26 cellular contexts compared by ENCODE assay signal in the genomic region with DNA sequence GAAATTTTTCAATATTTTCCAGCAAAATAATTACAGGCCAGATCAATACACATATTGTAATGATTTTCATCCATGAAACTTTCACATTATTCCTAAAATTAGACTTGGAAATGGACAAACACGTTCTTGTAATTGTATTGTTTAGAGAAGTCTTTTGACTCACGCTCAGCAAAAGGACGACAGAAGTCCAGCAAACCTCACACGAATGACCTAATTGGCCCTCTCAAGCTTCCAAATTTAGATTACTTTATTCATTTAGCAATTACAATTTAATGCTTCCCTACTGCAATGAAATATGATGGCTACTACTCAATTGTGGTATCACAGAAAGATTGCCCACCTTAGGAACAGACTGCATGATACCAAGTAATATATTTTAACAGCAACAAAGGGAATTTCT.
"Had no signal": no experiment of that assay in that cellular context is flagged by ENCODE, and none has a peak within 500 bp of the region (broad histone marks: within the 10 kb centered on the region; RNA-seq: fewer than 3 reads in every experiment).

No MANE protein-coding gene starts in this region.

- H3K4me1 Mint-ChIP-seq: natural killer cell; nephron; stimulated activated effector memory CD8-positive, alpha-beta T cell treated with anti-CD3 and anti-CD28 coated beads, Interleukin-12 subunit alpha, Interleukin-12 subunit beta, amount 100 ng/mL, for 72 hours; stimulated activated naive B cell treated with anti-CD40 and anti-IgM and Interleukin-4, amounts not matched to agents 10 μg/mL and 1 μg/mL and 100 μg/mL, for 72 hours had no signal

- H3K9me3 Mint-ChIP-seq: stimulated activated naive CD8-positive, alpha-beta T cell treated with anti-CD3 and anti-CD28 coated beads, Interleukin-15, Interleukin-2, amounts not matched to agents 100 ng/mL and 50 ng/mL, for 24 hours had no signal

- ATAC-seq: natural killer cell; right lobe of liver; stimulated activated effector memory CD8-positive, alpha-beta T cell treated with anti-CD3 and anti-CD28 coated beads, Interleukin-12 subunit alpha, Interleukin-12 subunit beta, amount 100 ng/mL, for 72 hours; stimulated activated naive B cell treated with anti-CD40 and anti-IgM and Interleukin-4, amounts not matched to agents 10 μg/mL and 1 μg/mL and 100 μg/mL, for 72 hours had no signal

- H3K27me3 Mint-ChIP-seq: progenitor cell of endocrine pancreas; stimulated activated naive B cell treated with anti-CD40 and anti-IgM and Interleukin-4, amounts not matched to agents 10 μg/mL and 1 μg/mL and 100 μg/mL, for 72 hours; stimulated activated naive CD8-positive, alpha-beta T cell treated with anti-CD3 and anti-CD28 coated beads, Interleukin-15, Interleukin-2, amounts not matched to agents 100 ng/mL and 50 ng/mL, for 24 hours had no signal

- H3K27ac Mint-ChIP-seq: natural killer cell; nephron; neural progenitor cell; progenitor cell of endocrine pancreas; stimulated activated effector memory CD8-positive, alpha-beta T cell treated with anti-CD3 and anti-CD28 coated beads, Interleukin-12 subunit alpha, Interleukin-12 subunit beta, amount 100 ng/mL, for 72 hours; stimulated activated naive B cell treated with anti-CD40 and anti-IgM and Interleukin-4, amounts not matched to agents 10 μg/mL and 1 μg/mL and 100 μg/mL, for 72 hours; stimulated activated naive CD8-positive, alpha-beta T cell treated with anti-CD3 and anti-CD28 coated beads, Interleukin-15, Interleukin-2, amounts not matched to agents 100 ng/mL and 50 ng/mL, for 24 hours had no signal

- H3K9me3 ChIP-seq: ovary, right lobe of liver, thoracic aorta, thyroid gland, vagina had no signal

- FAIRE-seq: small intestine, urothelium cell line had no signal

- H3K36me3 Mint-ChIP-seq: natural killer cell; stimulated activated effector memory CD8-positive, alpha-beta T cell treated with anti-CD3 and anti-CD28 coated beads, Interleukin-12 subunit alpha, Interleukin-12 subunit beta, amount 100 ng/mL, for 72 hours; stimulated activated naive B cell treated with anti-CD40 and anti-IgM and Interleukin-4, amounts not matched to agents 10 μg/mL and 1 μg/mL and 100 μg/mL, for 72 hours had no signal

- DNase-seq: natural killer cell; occipital lobe; ovary; posterior cingulate gyrus; retina; right lobe of liver; sigmoid colon; small intestine; stimulated activated CD4-positive, alpha-beta T cell treated with anti-CD3 and anti-CD28 coated beads, Interleukin-15, amount 100 ng/mL, for 24 hours; stimulated activated CD4-positive, alpha-beta T cell treated with anti-CD3 and anti-CD28 coated beads, Interleukin-2, amount 100 ng/mL, for 24 hours; stimulated activated CD4-positive, alpha-beta T cell treated with anti-CD3 and anti-CD28 coated beads, Interleukin-2, amount 100 ng/mL, for 48 hours; stimulated activated CD4-positive, alpha-beta T cell treated with anti-CD3 and anti-CD28 coated beads, Interleukin-4, amount 100 ng/mL, for 24 hours; stimulated activated naive B cell treated with anti-CD40 and anti-IgM and Interleukin-4, amounts not matched to agents 10 μg/mL and 1 μg/mL and 100 μg/mL, for 72 hours; stimulated activated naive CD4-positive, alpha-beta T cell treated with Interleukin-2 at 50 U/mL for 16 hours; stomach; thyroid gland; trophoblast cell; upper lobe of left lung had no signal

- H3K4me3 Mint-ChIP-seq: natural killer cell; nephron; neural progenitor cell; stimulated activated effector memory CD8-positive, alpha-beta T cell treated with anti-CD3 and anti-CD28 coated beads, Interleukin-12 subunit alpha, Interleukin-12 subunit beta, amount 100 ng/mL, for 72 hours; stimulated activated naive B cell treated with anti-CD40 and anti-IgM and Interleukin-4, amounts not matched to agents 10 μg/mL and 1 μg/mL and 100 μg/mL, for 72 hours; stimulated activated naive CD8-positive, alpha-beta T cell treated with anti-CD3 and anti-CD28 coated beads, Interleukin-15, Interleukin-2, amounts not matched to agents 100 ng/mL and 50 ng/mL, for 24 hours had no signal
